Comparison of ENCODE assay signal across 8 cellular contexts in the genomic region with DNA sequence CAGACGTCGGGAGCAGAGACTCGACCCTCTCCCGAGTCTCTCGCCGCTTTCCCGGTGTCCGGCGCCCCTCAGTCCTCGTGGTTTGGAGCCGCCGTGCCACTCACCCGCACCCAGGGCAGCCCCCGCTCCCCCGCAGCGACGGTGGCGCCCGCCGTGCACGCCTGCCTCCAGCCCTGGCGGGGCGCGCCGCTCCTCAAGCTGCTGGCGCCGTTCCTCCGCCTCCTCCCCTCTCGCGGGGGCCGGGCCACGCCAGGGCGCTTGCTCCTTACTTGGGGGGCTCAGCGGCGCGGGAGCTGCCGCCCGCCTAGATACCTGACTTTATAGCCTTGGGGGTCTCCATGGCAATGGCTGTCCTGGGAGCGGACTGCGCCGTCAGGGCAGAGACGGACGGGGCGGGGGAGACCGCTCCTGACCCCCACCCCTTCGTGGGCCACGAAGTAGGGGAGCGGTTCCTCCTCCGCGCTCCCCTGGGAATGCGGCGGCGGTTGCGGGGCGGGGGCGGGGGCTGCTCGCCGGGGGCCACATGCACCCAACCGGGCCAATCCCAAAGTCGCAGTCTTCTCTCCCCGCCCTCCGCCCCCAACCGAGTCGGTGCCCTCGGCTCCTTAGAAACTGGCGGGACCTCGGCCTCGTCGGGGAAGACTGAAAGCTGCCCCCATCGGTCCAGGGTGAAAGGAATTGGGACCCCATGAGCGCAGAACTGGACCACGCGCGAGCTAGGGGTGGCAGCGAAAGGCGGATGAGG. TPM values are rescaled to one million over a fixed set of nuclear protein-coding genes. Genes with fewer than 3 reads are reported as not detected.
DNase-seq lines count a peak whose midpoint lies in the region; ATAC-seq and TF ChIP-seq lines count a peak whose summit lies in the region.

A gene with protein sequence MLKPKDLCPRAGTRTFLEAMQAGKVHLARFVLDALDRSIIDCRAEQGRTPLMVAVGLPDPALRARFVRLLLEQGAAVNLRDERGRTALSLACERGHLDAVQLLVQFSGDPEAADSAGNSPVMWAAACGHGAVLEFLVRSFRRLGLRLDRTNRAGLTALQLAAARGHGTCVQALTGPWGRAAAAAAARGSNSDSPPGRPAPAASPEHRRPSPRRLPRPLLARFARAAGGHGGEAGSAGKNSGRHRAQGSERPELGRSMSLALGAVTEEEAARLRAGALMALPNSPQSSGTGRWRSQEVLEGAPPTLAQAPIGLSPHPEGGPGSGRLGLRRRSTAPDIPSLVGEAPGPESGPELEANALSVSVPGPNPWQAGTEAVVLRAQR (minus strand): TSS at position 195 of the 745 bp plus-strand sequence. CDS start 478 bp downstream, outside the sequence.

- no peak within 1 kb of the TSS for H3K27ac ChIP-seq in Karpas-422 (ENCODE audit: low read length)
- H3K27ac ChIP-seq in gastroesophageal sphincter = no peak within 1 kb of the TSS
- no peak within 1 kb of the TSS for H3K27ac ChIP-seq in sigmoid colon

- no peaks in the 10 kb centered on the region for H3K9me2 ChIP-seq in Karpas-422 (replicated peaks; ENCODE audit: insufficient read depth, low read length)

- ATAC-seq in gastroesophageal sphincter (no peak), GM19452 (IDR thresholded peaks at IDR 0.05; ENCODE audit: unreplicated experiment) (no peak)

- H3K27me3 Mint-ChIP-seq in activated T-cell treated with anti-CD3 and anti-CD28 coated beads, Interleukin-2, amount 50 U/mL, for 24 hours = peaks cover 42% of the 10 kb centered on the region

- intact Hi-C loops in sigmoid colon (cut with DNase I) = no loop called here

- TF ChIP-seq EP300 in gastroesophageal sphincter (IDR thresholded peaks at IDR 0.05) (no peak), sigmoid colon (IDR thresholded peaks at IDR 0.05) (no peak)

- H3K36me3 ChIP-seq in GM06990 (ENCODE audit: control insufficient read depth, insufficient read depth, low read length) = no peaks in the 10 kb centered on the region
- no peaks in the 10 kb centered on the region for H3K36me3 ChIP-seq in Karpas-422 (ENCODE audit: insufficient read depth, low read length)
- H3K36me3 ChIP-seq in gastroesophageal sphincter = no peaks in the 10 kb centered on the region
- H3K36me3 ChIP-seq in sigmoid colon = no peaks in the 10 kb centered on the region

- H3K27me3 ChIP-seq in GM06990 (replicated peaks; ENCODE audit: control insufficient read depth, insufficient read depth, low read length) (no peaks in the 10 kb centered on the region; the same call in none of the 2 replicates), Karpas-422 (ENCODE audit: low read length) (no peaks in the 10 kb centered on the region), gastroesophageal sphincter (peaks cover 71% of the 10 kb centered on the region), sigmoid colon (peaks cover 33 to 60% (median 47%) of the 10 kb centered on the region in 3 donors)

- no peak for TF ChIP-seq POLR2A in gastroesophageal sphincter (IDR thresholded peaks at IDR 0.05)
- no peak for TF ChIP-seq POLR2A in sigmoid colon (IDR thresholded peaks at IDR 0.05)

- H3K4me1 ChIP-seq in Karpas-422 (ENCODE audit: low read length) = peaks cover 13% of the 10 kb centered on the region
- peaks cover 0 to 39% (median 20%) of the 10 kb centered on the region in 3 donors for H3K4me1 ChIP-seq in gastroesophageal sphincter
- peaks cover 0 to 49% (median 42%) of the 10 kb centered on the region in 4 donors for H3K4me1 ChIP-seq in sigmoid colon

- DNase-seq in GM06990 (ENCODE audit: extremely low read depth, insufficient read length) (no peak), Karpas-422 (no peak), sigmoid colon (no peak), SHP77 treated with DMSO at 0.1 percent for 48 hours (lab: John Stamatoyannopoulos, UW) (no peak), hippocampal formation (lab: John Stamatoyannopoulos, UW) (no peak)
- DNase-seq in activated T-cell treated with anti-CD3 and anti-CD28 coated beads, Interleukin-2, amount 50 U/mL, for 24 hours = peak; percentile 72

- H3K4me1 Mint-ChIP-seq in activated T-cell treated with anti-CD3 and anti-CD28 coated beads, Interleukin-2, amount 50 U/mL, for 24 hours (ENCODE audit: low read depth) = peaks cover 6% of the 10 kb centered on the region

- no peaks in the 10 kb centered on the region for H3K79me2 ChIP-seq in Karpas-422 (ENCODE audit: low read length)

- WGBS in gastroesophageal sphincter (ENCODE audit: low coverage in 1 of 2), 2 donors = no CpG with 5 or more reads among the region's 76 CpGs
- WGBS in sigmoid colon, 2 donors = 2 to 4% methylated on average over 76 of the region's 76 CpGs

- H3K4me3 ChIP-seq in GM06990 (replicated peaks; ENCODE audit: low read depth, low read length) (peak within 1 kb of the TSS; percentile 57), Karpas-422 (ENCODE audit: low read length) (peak within 1 kb of the TSS; percentile 54; the same call in 1 of the 2 replicates), gastroesophageal sphincter (peak within 1 kb of the TSS; percentile 13 to 46), sigmoid colon (peak within 1 kb of the TSS; percentile 26 to 52 (median 40))

- H4K20me1 ChIP-seq in Karpas-422 (ENCODE audit: insufficient read depth, low read depth, low read length) = no peaks in the 10 kb centered on the region

- H3K9me3 Mint-ChIP-seq in activated T-cell treated with anti-CD3 and anti-CD28 coated beads, Interleukin-2, amount 50 U/mL, for 24 hours = no peaks in the 10 kb centered on the region

- peak within 1 kb of the TSS; percentile 43; the same call in 1 of the 2 replicates for H2AFZ ChIP-seq in Karpas-422 (ENCODE audit: low read length)

- H3K4me3 Mint-ChIP-seq in activated T-cell treated with anti-CD3 and anti-CD28 coated beads, Interleukin-2, amount 50 U/mL, for 24 hours = peak within 1 kb of the TSS; percentile 64

- TF ChIP-seq CTCF in GM06990 (IDR thresholded peaks at IDR 0.05; ENCODE audit: insufficient read depth, low read length, poor library complexity, severe bottlenecking) (no peak), gastroesophageal sphincter (IDR thresholded peaks at IDR 0.05) (no peak), sigmoid colon (IDR thresholded peaks at IDR 0.05) (no peak)

- peak within 1 kb of the TSS; percentile 33; the same call in 1 of the 2 replicates for H3K9ac ChIP-seq in Karpas-422 (ENCODE audit: low read length)

- H3K27ac Mint-ChIP-seq in activated T-cell treated with anti-CD3 and anti-CD28 coated beads, Interleukin-2, amount 50 U/mL, for 24 hours = no peak within 1 kb of the TSS

- peaks cover 7% of the 10 kb centered on the region for H3K36me3 Mint-ChIP-seq in activated T-cell treated with anti-CD3 and anti-CD28 coated beads, Interleukin-2, amount 50 U/mL, for 24 hours (ENCODE audit: low read depth)

- no peaks in the 10 kb centered on the region for H3K9me3 ChIP-seq in Karpas-422 (ENCODE audit: low read length)
- H3K9me3 ChIP-seq in gastroesophageal sphincter = no peaks in the 10 kb centered on the region
- no peaks in the 10 kb centered on the region for H3K9me3 ChIP-seq in sigmoid colon

- peak within 1 kb of the TSS; percentile 53 for H3K4me2 ChIP-seq in Karpas-422 (ENCODE audit: low read depth, low read length, poor library complexity, severe bottlenecking)

RNA-seq across cellular contexts. Expression of the gene that starts here (rescaled TPM):
- not detected in 2 replicates for total RNA-seq in Karpas-422 (2014; rRNA removed; shearing (Covaris generic); ENCODE audit: low replicate concordance)
- 1 to 10 TPM in 1 of 4 donors, not detected in 3; 1.6 TPM for total RNA-seq in gastroesophageal sphincter
- total RNA-seq in sigmoid colon = 1 to 10 TPM in 1 of 4 donors, not detected in 3; 1.6 TPM
- polyA plus RNA-seq in sigmoid colon = not detected
